In the genomic region with DNA sequence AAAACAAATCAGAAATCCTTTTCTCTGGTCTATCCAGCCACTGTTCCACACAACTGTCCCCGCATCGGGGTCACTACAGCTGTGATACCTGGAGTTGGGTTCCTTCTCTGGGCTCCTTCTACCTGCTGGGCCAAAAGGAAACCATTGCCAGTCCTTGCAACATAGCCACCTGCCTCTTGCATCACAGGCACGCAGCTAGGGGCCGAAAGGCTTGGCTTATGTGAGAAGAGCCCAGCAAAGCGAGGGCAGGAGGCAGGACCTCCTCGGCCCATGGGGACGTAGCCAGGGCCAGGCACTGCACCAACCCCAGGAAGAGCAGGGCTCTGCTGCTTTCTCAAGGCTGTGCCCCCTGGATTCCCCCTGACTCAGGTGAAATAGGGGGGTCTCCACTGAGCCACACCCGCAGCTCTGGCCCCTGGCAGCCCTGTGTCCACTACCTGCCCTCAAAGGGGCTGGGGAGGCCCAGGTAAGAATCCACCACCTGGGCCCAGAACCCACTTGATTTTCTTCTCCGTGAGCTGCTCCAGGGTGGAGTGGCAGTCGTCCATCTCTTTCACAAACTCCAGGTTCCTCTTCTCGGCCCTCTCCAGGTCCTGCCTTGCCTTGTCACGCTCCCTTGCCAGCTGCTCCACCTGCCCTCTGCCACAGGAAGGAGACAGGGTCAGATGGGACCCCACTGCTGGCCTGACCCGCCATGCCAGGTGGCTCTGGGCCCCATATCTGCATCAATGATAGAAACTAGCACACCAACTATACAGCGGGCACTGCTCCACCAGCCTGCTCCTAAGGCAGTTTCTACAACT, we compare ENCODE assay signal across 12 cellular contexts.
"Had no signal": no experiment of that assay in that cellular context is flagged by ENCODE, and none has a peak within 500 bp of the region (broad histone marks: within the 10 kb centered on the region; RNA-seq: fewer than 3 reads in every experiment).

No MANE protein-coding gene starts in this region.

- H3K9me3 Mint-ChIP-seq: activated T-helper 17 cell treated with anti-CD3 and anti-CD28 coated beads, Interleukin-2, amount 50 U/mL, for 72 hours; T-helper 1 cell treated with Interleukin-12 subunit alpha and Interleukin-12 subunit beta and Interleukin-4 antibody, amounts not matched to agents 30 μg/mL and 1 μg/mL, for 36 hours had no signal

- H3K36me3 ChIP-seq: ovary, thyroid gland had no signal

- H3K4me3 Mint-ChIP-seq: activated T-helper 17 cell treated with anti-CD3 and anti-CD28 coated beads, Interleukin-2, amount 50 U/mL, for 72 hours; T-helper 1 cell treated with Interleukin-12 subunit alpha and Interleukin-12 subunit beta and Interleukin-4 antibody, amounts not matched to agents 30 μg/mL and 1 μg/mL, for 36 hours had no signal

- H3K27me3 ChIP-seq: cardiac muscle cell, hepatocyte, ovary, thyroid gland had no signal

- H3K9me3 ChIP-seq: ovary, thyroid gland had no signal

- H3K4me2 ChIP-seq: hepatocyte had no signal

- H3K27ac ChIP-seq: cardiac muscle cell, hepatocyte, ovary, thyroid gland had no signal

- H3K4me3 ChIP-seq: cardiac muscle cell, hepatocyte, ovary, thyroid gland had no signal

- H3K79me2 ChIP-seq: hepatocyte had no signal

- H3K27ac Mint-ChIP-seq: activated T-helper 17 cell treated with anti-CD3 and anti-CD28 coated beads, Interleukin-2, amount 50 U/mL, for 72 hours; T-helper 1 cell treated with Interleukin-12 subunit alpha and Interleukin-12 subunit beta and Interleukin-4 antibody, amounts not matched to agents 30 μg/mL and 1 μg/mL, for 36 hours had no signal

- H3K4me1 ChIP-seq: thyroid gland had no signal

- DNase-seq: activated naive CD4-positive, alpha-beta T cell treated with anti-CD3 and anti-CD28 coated beads, Interleukin-2, amount 50 U/mL, for 16 hours; activated T-cell treated with anti-CD3 and anti-CD28 coated beads for 4 hours; left ventricle myocardium superior; stimulated activated CD4-positive, alpha-beta T cell treated with anti-CD3 and anti-CD28 coated beads, Interleukin-12 subunit alpha, Interleukin-12 subunit beta, amount 100 ng/mL, for 4 hours; stimulated activated CD4-positive, alpha-beta T cell treated with anti-CD3 and anti-CD28 coated beads, Interleukin-2, amount 100 ng/mL, for 24 hours; thyroid gland had no signal

- ATAC-seq: activated CD4-positive, CD25-positive, alpha-beta regulatory T cell treated with anti-CD3 and anti-CD28 coated beads, Interleukin-2, amount 50 U/mL, for 24 hours; activated T-helper 17 cell treated with anti-CD3 and anti-CD28 coated beads, Interleukin-2, amount 50 U/mL, for 72 hours; left ventricle myocardium superior had no signal

- H2AFZ ChIP-seq: hepatocyte had no signal

- H3K27me3 Mint-ChIP-seq: activated T-helper 17 cell treated with anti-CD3 and anti-CD28 coated beads, Interleukin-2, amount 50 U/mL, for 72 hours had no signal
